In the genomic region with DNA sequence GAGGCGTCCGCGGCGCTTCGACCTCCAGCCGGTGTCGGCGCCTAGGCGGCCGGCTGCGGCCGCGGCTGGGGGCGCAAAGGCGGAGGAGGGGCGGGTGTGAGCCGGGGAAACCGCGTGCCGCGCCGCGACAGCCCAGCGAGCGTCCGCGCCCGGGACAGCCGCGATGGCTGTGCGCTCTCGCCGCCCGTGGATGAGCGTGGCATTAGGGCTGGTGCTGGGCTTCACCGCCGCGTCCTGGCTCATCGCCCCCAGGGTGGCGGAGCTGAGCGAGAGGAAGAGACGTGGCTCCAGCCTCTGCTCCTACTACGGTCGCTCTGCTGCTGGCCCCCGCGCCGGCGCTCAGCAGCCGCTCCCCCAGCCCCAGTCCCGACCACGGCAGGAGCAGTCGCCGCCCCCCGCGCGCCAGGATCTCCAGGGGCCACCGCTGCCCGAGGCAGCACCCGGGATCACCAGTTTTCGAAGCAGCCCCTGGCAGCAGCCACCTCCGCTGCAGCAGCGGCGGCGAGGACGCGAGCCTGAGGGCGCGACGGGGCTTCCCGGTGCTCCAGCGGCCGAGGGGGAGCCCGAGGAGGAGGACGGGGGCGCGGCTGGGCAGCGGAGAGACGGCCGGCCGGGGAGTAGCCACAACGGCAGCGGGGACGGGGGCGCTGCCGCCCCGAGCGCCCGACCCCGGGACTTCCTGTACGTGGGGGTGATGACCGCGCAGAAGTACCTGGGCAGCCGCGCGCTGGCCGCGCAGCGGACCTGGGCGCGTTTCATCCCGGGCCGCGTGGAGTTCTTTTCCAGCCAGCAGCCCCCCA, we compare ENCODE assay signal across 9 cellular contexts. TPM values are rescaled to one million over a fixed set of nuclear protein-coding genes. Genes with fewer than 3 reads are reported as not detected.
DNase-seq lines count a peak whose midpoint lies in the region; ATAC-seq and TF ChIP-seq lines count a peak whose summit lies in the region.
"Had no signal": no experiment of that assay in that cellular context is flagged by ENCODE, and none has a peak within 500 bp of the region (broad histone marks: within the 10 kb centered on the region; RNA-seq: fewer than 3 reads in every experiment).

No MANE protein-coding gene starts in this region.

- no peaks in the 10 kb centered on the region for H3K9me3 ChIP-seq in ovary

- H3K4me3 Mint-ChIP-seq in activated CD8-positive, alpha-beta memory T cell treated with anti-CD3 and anti-CD28 coated beads, Interleukin-2, amount 10 ng/mL, durations not matched to agents 7 days and 5 days, result peak overlapping the region; percentile 20

- TF ChIP-seq POLR2A in ovary (IDR thresholded peaks at IDR 0.05), result no peak

- no peak overlapping the region for H3K27ac Mint-ChIP-seq in activated CD8-positive, alpha-beta memory T cell treated with anti-CD3 and anti-CD28 coated beads, Interleukin-2, amount 10 ng/mL, durations not matched to agents 7 days and 5 days
- H3K27ac Mint-ChIP-seq: activated naive CD4-positive, alpha-beta T cell treated with anti-CD3 and anti-CD28 coated beads, Interleukin-2, amount 50 U/mL, for 72 hours had no signal

- TF ChIP-seq CTCF in WI38 (IDR thresholded peaks at IDR 0.05; ENCODE audit: low read depth, low read length) (no peak), ovary (IDR thresholded peaks at IDR 0.05) (no peak)

- H3K27me3 ChIP-seq in ovary, result no peaks in the 10 kb centered on the region

- peaks cover 4% of the 10 kb centered on the region for H3K4me1 ChIP-seq in ovary (ENCODE audit: insufficient read depth)

- ATAC-seq in activated CD8-positive, alpha-beta memory T cell treated with anti-CD3 and anti-CD28 coated beads, Interleukin-2, amount 10 ng/mL, durations not matched to agents 7 days and 5 days, result peak; percentile 46
- ATAC-seq in HG02938 (IDR thresholded peaks at IDR 0.05; ENCODE audit: unreplicated experiment), result peak; percentile 38

- intact Hi-C loops in ovary (cut with DNase I), result loop anchor here in 1 of 4 donors (10.0 kb wide), 1 partner anchor 1200 kb away; no protein-coding TSS in a partner anchor

- no peak overlapping the region for H3K27ac ChIP-seq in ovary

- peaks cover 3% of the 10 kb centered on the region for H3K36me3 Mint-ChIP-seq in activated CD8-positive, alpha-beta memory T cell treated with anti-CD3 and anti-CD28 coated beads, Interleukin-2, amount 10 ng/mL, durations not matched to agents 7 days and 5 days

- H3K9me3 Mint-ChIP-seq in activated CD8-positive, alpha-beta memory T cell treated with anti-CD3 and anti-CD28 coated beads, Interleukin-2, amount 10 ng/mL, durations not matched to agents 7 days and 5 days (ENCODE audit: low read depth), result no peaks in the 10 kb centered on the region
- H3K9me3 Mint-ChIP-seq: activated naive CD4-positive, alpha-beta T cell treated with anti-CD3 and anti-CD28 coated beads, Interleukin-2, amount 50 U/mL, for 72 hours had no signal

- peaks cover 45% of the 10 kb centered on the region for H3K27me3 Mint-ChIP-seq in activated CD8-positive, alpha-beta memory T cell treated with anti-CD3 and anti-CD28 coated beads, Interleukin-2, amount 10 ng/mL, durations not matched to agents 7 days and 5 days

- no peak for TF ChIP-seq EP300 in ovary (IDR thresholded peaks at IDR 0.05)

- CTCF ChIA-PET in activated CD8-positive, alpha-beta memory T cell treated with anti-CD3 and anti-CD28 coated beads, Interleukin-2, amount 10 ng/mL, durations not matched to agents 7 days and 5 days (lab: Charles Lee), result no interaction called here

- H3K4me1 Mint-ChIP-seq in activated CD8-positive, alpha-beta memory T cell treated with anti-CD3 and anti-CD28 coated beads, Interleukin-2, amount 10 ng/mL, durations not matched to agents 7 days and 5 days, result peaks cover 14% of the 10 kb centered on the region

- H3K4me3 ChIP-seq in WI38 (ENCODE audit: low read depth, low read length), result peak overlapping the region; percentile 65
- peak overlapping the region; percentile 56 for H3K4me3 ChIP-seq in ovary

- no peaks in the 10 kb centered on the region for H3K36me3 ChIP-seq in ovary

- 0 to 1% (median 0%) methylated on average over 47 to 103 of the region's 103 CpGs for WGBS in ovary, 3 donors

- no peak for DNase-seq in activated CD8-positive, alpha-beta memory T cell treated with anti-CD3 and anti-CD28 coated beads, Interleukin-2, amount 10 ng/mL, durations not matched to agents 7 days and 5 days
- DNase-seq in activated CD8-positive, alpha-beta memory T cell treated with anti-CD3 and anti-CD28 coated beads for 24 hours, result no peak
- DNase-seq in germinal center (ENCODE audit: low spot score) (peak; percentile 12), ovary (peak in 2 of 5 donors; percentile 30 to 39), NCI-H1105 treated with DMSO at 0.1 percent for 48 hours (lab: John Stamatoyannopoulos, UW) (no peak), COLO829 (ENCODE audit: low spot score) (no peak)

RNA-seq across cellular contexts. Expression of a gene that starts 0.6 kb away (rescaled TPM):
- total RNA-seq in activated CD8-positive, alpha-beta memory T cell treated with anti-CD3 and anti-CD28 coated beads, Interleukin-2, amount 10 ng/mL, durations not matched to agents 7 days and 5 days, result not detected
- 1 to 10 TPM in 2 of 7 donors, under 1 TPM in 5; 0.13 to 2.2 (median 0.67) TPM for total RNA-seq in ovary
- polyA plus RNA-seq in ovary, result 1 to 10 TPM in 1 of 2 donors, under 1 TPM in 1; 0.74 to 5.5 TPM
- total RNA-seq: activated naive CD4-positive, alpha-beta T cell treated with anti-CD3 and anti-CD28 coated beads, Interleukin-2, amount 50 U/mL, for 72 hours had no signal
